Comparison of ENCODE assay signal across 12 cellular contexts in genomic region chr4:130043796-130044195, GRCh38.
DNase-seq lines count a peak whose midpoint lies in the region; ATAC-seq and TF ChIP-seq lines count a peak whose summit lies in the region.
"Had no signal": no experiment of that assay in that cellular context is flagged by ENCODE, and none has a peak within 500 bp of the region (broad histone marks: within the 10 kb centered on the region; RNA-seq: fewer than 3 reads in every experiment).

No MANE protein-coding gene starts in this region.

- no peak overlapping the region for H3K27ac Mint-ChIP-seq in activated CD4-positive, alpha-beta T cell treated with anti-CD3 and anti-CD28 coated beads, Interleukin-2, amount 10 ng/mL, durations not matched to agents 24 days and 14 days

- H3K9me3 Mint-ChIP-seq in activated CD4-positive, alpha-beta T cell treated with anti-CD3 and anti-CD28 coated beads, Interleukin-2, amount 10 ng/mL, durations not matched to agents 24 days and 14 days, result no peaks in the 10 kb centered on the region

- H3K9me3 ChIP-seq in right cardiac atrium (ENCODE audit: control insufficient read depth, low read length), result no peaks in the 10 kb centered on the region

- H3K4me3 ChIP-seq in fibroblast of mammary gland (ENCODE audit: control insufficient read depth, low read depth, low read length) (no peak overlapping the region), right cardiac atrium (ENCODE audit: low read length) (no peak overlapping the region)

- 68% methylated on average over 1 of the region's 1 CpG for WGBS in right cardiac atrium

- intact Hi-C loops in right cardiac atrium (cut with DNase I), result no loop called here
- intact Hi-C loops in activated CD4-positive, alpha-beta T cell treated with anti-CD3 and anti-CD28 coated beads, Interleukin-2, amount 10 ng/mL, durations not matched to agents 24 days and 14 days (cut with micrococcal nuclease), result no loop called here

- no peaks in the 10 kb centered on the region for H3K4me1 Mint-ChIP-seq in activated CD4-positive, alpha-beta T cell treated with anti-CD3 and anti-CD28 coated beads, Interleukin-2, amount 10 ng/mL, durations not matched to agents 24 days and 14 days

- H3K27me3 Mint-ChIP-seq in activated CD4-positive, alpha-beta T cell treated with anti-CD3 and anti-CD28 coated beads, Interleukin-2, amount 10 ng/mL, durations not matched to agents 24 days and 14 days, result no peaks in the 10 kb centered on the region

- TF ChIP-seq CTCF in fibroblast of mammary gland (conservative IDR thresholded peaks at IDR 0.05; ENCODE audit: control insufficient read depth, insufficient read depth, low read depth, low read length), result no peak

- ATAC-seq in GM21515 (IDR thresholded peaks at IDR 0.05; ENCODE audit: unreplicated experiment) (peak; percentile 84), HG03378 (IDR thresholded peaks at IDR 0.05; ENCODE audit: unreplicated experiment) (peak; percentile 98), right cardiac atrium (no peak)

- H3K4me3 Mint-ChIP-seq in activated CD4-positive, alpha-beta T cell treated with anti-CD3 and anti-CD28 coated beads, Interleukin-2, amount 10 ng/mL, durations not matched to agents 24 days and 14 days, result no peak overlapping the region

- H3K27me3 ChIP-seq in right cardiac atrium (ENCODE audit: control insufficient read depth, insufficient read depth), result no peaks in the 10 kb centered on the region

- peak; percentile 20 for DNase-seq in ELR (ENCODE audit: low read depth)
- DNase-seq in fibroblast of mammary gland (ENCODE audit: low read depth), result peak; percentile 13
- no peak for DNase-seq in right cardiac atrium
- DNase-seq in A172 (ENCODE audit: low spot score), result no peak
- DNase-seq in stimulated activated CD4-positive, alpha-beta T cell treated with anti-CD3 and anti-CD28 coated beads, Interleukin-12 subunit alpha, Interleukin-12 subunit beta, amount 100 ng/mL, for 4 hours, result no peak
- DNase-seq in activated CD4-positive, alpha-beta T cell treated with anti-CD3 and anti-CD28 coated beads, Interleukin-2, amount 10 ng/mL, durations not matched to agents 24 days and 14 days, result no peak
- DNase-seq: activated effector memory CD4-positive, alpha-beta T cell treated with Interleukin-2 at 50 U/mL for 16 hours; AML-193; dermis blood vessel endothelial cell; NCI-H774 had no signal

- no peak overlapping the region for H3K27ac ChIP-seq in right cardiac atrium (ENCODE audit: low read length)

- no peaks in the 10 kb centered on the region for H3K4me1 ChIP-seq in right cardiac atrium (ENCODE audit: control insufficient read depth, insufficient read depth, low read length)

- H3K36me3 Mint-ChIP-seq in activated CD4-positive, alpha-beta T cell treated with anti-CD3 and anti-CD28 coated beads, Interleukin-2, amount 10 ng/mL, durations not matched to agents 24 days and 14 days (ENCODE audit: low read depth), result no peaks in the 10 kb centered on the region

Comparison
In these comparisons a context has a peak if more than half of its experiments do, and no peak if none do; other contexts are left out.
1. DNase-seq: peak in ELR (single experiment) and fibroblast of mammary gland (single experiment); none in right cardiac atrium (0 of 3), A172 (single experiment), stimulated activated CD4-positive, alpha-beta T cell treated with anti-CD3 and anti-CD28 coated beads, Interleukin-12 subunit alpha, Interleukin-12 subunit beta, amount 100 ng/mL, for 4 hours (single experiment) and activated CD4-positive, alpha-beta T cell treated with anti-CD3 and anti-CD28 coated beads, Interleukin-2, amount 10 ng/mL, durations not matched to agents 24 days and 14 days (single experiment).
2. ATAC-seq: peak in GM21515 (single experiment) and HG03378 (single experiment); none in right cardiac atrium (0 of 2).